ENCODE assay signal across 2 cellular contexts in genomic region chr9:91489391-91489899, GRCh38.
TF ChIP-seq lines count a peak whose summit lies in the region.

No MANE protein-coding gene starts in this region.

TF ChIP-seq in IMR-90, 13 proteins besides CTCF, POLR2A, EP300 and RAD21 (continued from another document):
- TF ChIP-seq, protein P1, sequence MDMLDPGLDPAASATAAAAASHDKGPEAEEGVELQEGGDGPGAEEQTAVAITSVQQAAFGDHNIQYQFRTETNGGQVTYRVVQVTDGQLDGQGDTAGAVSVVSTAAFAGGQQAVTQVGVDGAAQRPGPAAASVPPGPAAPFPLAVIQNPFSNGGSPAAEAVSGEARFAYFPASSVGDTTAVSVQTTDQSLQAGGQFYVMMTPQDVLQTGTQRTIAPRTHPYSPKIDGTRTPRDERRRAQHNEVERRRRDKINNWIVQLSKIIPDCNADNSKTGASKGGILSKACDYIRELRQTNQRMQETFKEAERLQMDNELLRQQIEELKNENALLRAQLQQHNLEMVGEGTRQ (IDR thresholded peaks at IDR 0.05; ENCODE audit: low read depth, low read length), result no peak
- TF ChIP-seq CEBPB (IDR thresholded peaks at IDR 0.05; ENCODE audit: low read depth, low read length) (no peak), CHD1 (IDR thresholded peaks at IDR 0.05; ENCODE audit: low read depth, low read length) (no peak), SMC3 (IDR thresholded peaks at IDR 0.05; ENCODE audit: low read depth, low read length) (no peak), NFE2L2 (IDR thresholded peaks at IDR 0.05; ENCODE audit: low read depth, low read length) (no peak), MAZ (IDR thresholded peaks at IDR 0.05; ENCODE audit: borderline replicate concordance, low read depth, low read length) (no peak), MXI1 (IDR thresholded peaks at IDR 0.05; ENCODE audit: borderline replicate concordance, low read depth, low read length) (no peak), ELK1 (IDR thresholded peaks at IDR 0.05; ENCODE audit: borderline replicate concordance, low read depth, low read length) (no peak), RCOR1 (IDR thresholded peaks at IDR 0.05; ENCODE audit: insufficient replicate concordance, low read length) (no peak), RFX5 (IDR thresholded peaks at IDR 0.05; ENCODE audit: low read depth, low read length) (no peak)

TF ChIP-seq in GM23338, 12 proteins besides CTCF, POLR2A, EP300 and RAD21 (continued from another document):
- TF ChIP-seq ZNF462 (CRISPR knock-in tag; IDR thresholded peaks at IDR 0.05) (no peak), CREB1 (CRISPR knock-in tag; IDR thresholded peaks at IDR 0.05; ENCODE audit: low read depth) (no peak), REST (IDR thresholded peaks at IDR 0.05; ENCODE audit: unreplicated experiment) (no peak), STAT1 (IDR thresholded peaks at IDR 0.05; ENCODE audit: unreplicated experiment) (no peak), POLR2AphosphoS5 (IDR thresholded peaks at IDR 0.05; ENCODE audit: low read depth) (no peak), JUNB (IDR thresholded peaks at IDR 0.05; ENCODE audit: unreplicated experiment) (no peak), ZNF114 (CRISPR knock-in tag; IDR thresholded peaks at IDR 0.05) (no peak), ZNF331 (CRISPR knock-in tag; IDR thresholded peaks at IDR 0.05; ENCODE audit: low read depth) (no peak), ETS1 (IDR thresholded peaks at IDR 0.05) (no peak), NANOG (IDR thresholded peaks at IDR 0.05; ENCODE audit: borderline replicate concordance) (no peak)
